Comparison of ENCODE assay signal across 8 cellular contexts in the genomic region with DNA sequence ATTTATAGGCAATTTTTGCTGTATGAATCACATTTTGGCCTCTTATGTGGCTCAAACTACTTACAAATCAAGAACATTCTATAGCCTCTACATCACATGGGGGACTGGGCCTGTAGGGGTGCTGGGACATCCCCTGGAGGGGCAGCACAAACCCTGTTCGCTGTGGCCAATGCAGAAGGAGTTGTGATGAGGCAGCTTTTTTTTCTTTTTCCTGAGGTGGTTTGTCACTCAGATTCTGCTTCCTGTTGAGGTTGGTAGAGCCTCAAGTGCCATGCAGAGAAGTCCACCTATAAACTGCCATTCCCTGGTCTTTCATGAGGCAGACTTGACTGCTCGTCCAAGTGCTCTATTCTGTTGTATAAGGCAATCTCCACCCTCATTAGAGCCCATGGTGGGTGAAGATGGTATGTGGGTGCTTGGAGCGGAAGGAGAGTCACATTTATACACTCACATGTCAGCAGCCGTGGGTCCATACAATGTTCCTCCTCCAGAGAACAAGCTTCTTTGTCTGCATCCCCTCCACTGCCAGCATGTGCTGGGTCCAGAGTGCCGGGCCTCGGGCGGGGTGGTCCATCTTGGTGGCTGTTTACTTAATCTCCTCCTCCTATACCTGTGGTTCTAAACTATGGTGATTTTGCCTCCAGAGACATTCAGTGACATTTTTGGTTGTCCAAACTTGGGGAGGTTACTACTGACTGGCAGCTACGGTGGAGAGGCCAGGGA.
DNase-seq lines count a peak whose midpoint lies in the region; ATAC-seq and TF ChIP-seq lines count a peak whose summit lies in the region.
"Had no signal": no experiment of that assay in that cellular context is flagged by ENCODE, and none has a peak within 500 bp of the region (broad histone marks: within the 10 kb centered on the region; RNA-seq: fewer than 3 reads in every experiment).

No MANE protein-coding gene starts in this region.

- peaks cover 91% of the 10 kb centered on the region for H3K27me3 ChIP-seq in WERI-Rb-1 (ENCODE audit: insufficient read depth, low read depth, severe bottlenecking)

- H3K27me3 Mint-ChIP-seq in HFFc6 (ENCODE audit: insufficient read depth) (peaks cover 45% of the 10 kb centered on the region), T-helper 17 cell (no peaks in the 10 kb centered on the region)
- peaks cover 39% of the 10 kb centered on the region for H3K27me3 Mint-ChIP-seq in activated naive CD4-positive, alpha-beta T cell treated with anti-CD3 and anti-CD28 coated beads, Interleukin-2, amount 10 ng/mL, durations not matched to agents 7 days and 5 days

- ATAC-seq in T-helper 17 cell (peak; percentile 91), HG02623 (IDR thresholded peaks at IDR 0.05; ENCODE audit: unreplicated experiment) (no peak)

- no peak overlapping the region for H3K4me3 ChIP-seq in WERI-Rb-1 (ENCODE audit: low read depth, low read length)

- H3K4me3 Mint-ChIP-seq in HFFc6: no peak overlapping the region
- peak overlapping the region; percentile 57 for H3K4me3 Mint-ChIP-seq in T-helper 17 cell
- no peak overlapping the region for H3K4me3 Mint-ChIP-seq in activated naive CD4-positive, alpha-beta T cell treated with anti-CD3 and anti-CD28 coated beads, Interleukin-2, amount 10 ng/mL, durations not matched to agents 7 days and 5 days
- H3K4me3 Mint-ChIP-seq: dendritic cell treated with granulocyte-macrophage colony-stimulating factor and Interleukin-4, amounts not matched to agents 40 ng/mL and 50 ng/mL, for 4 days had no signal

- DNase-seq in HFFc6 (peak; percentile 5), T-helper 17 cell (peak in 2 of 3 donors; percentile 15 to 28), NCI-H2081 treated with DMSO at 0.1 percent for 48 hours (lab: John Stamatoyannopoulos, UW) (no peak), WERI-Rb-1 (no peak)
- peak; percentile 41 for DNase-seq in activated naive CD4-positive, alpha-beta T cell treated with anti-CD3 and anti-CD28 coated beads, Interleukin-2, amount 10 ng/mL, durations not matched to agents 7 days and 5 days
- peak; percentile 26 to 34 for DNase-seq in stimulated activated CD8-positive, alpha-beta memory T cell treated with anti-CD3 and anti-CD28 coated beads, Interleukin-15, amount 100 ng/mL, for 4 hours (ENCODE audit: low read depth in 2 of 2)

- no peaks in the 10 kb centered on the region for H3K36me3 Mint-ChIP-seq in HFFc6 (ENCODE audit: low read depth)
- H3K36me3 Mint-ChIP-seq in T-helper 17 cell (ENCODE audit: low read depth): no peaks in the 10 kb centered on the region
- no peaks in the 10 kb centered on the region for H3K36me3 Mint-ChIP-seq in activated naive CD4-positive, alpha-beta T cell treated with anti-CD3 and anti-CD28 coated beads, Interleukin-2, amount 10 ng/mL, durations not matched to agents 7 days and 5 days

- H3K4me1 Mint-ChIP-seq in HFFc6 (ENCODE audit: low read depth) (peaks cover 6% of the 10 kb centered on the region; the same call in 1 of the 2 replicates), T-helper 17 cell (peaks cover 24% of the 10 kb centered on the region)
- H3K4me1 Mint-ChIP-seq in activated naive CD4-positive, alpha-beta T cell treated with anti-CD3 and anti-CD28 coated beads, Interleukin-2, amount 10 ng/mL, durations not matched to agents 7 days and 5 days: peaks cover 28% of the 10 kb centered on the region

- no peak overlapping the region for H3K27ac ChIP-seq in WERI-Rb-1

- H3K9me3 ChIP-seq in T-helper 17 cell (ENCODE audit: control insufficient read depth, low read length, poor library complexity, severe bottlenecking) (no peaks in the 10 kb centered on the region), WERI-Rb-1 (ENCODE audit: severe bottlenecking) (no peaks in the 10 kb centered on the region)

- TF ChIP-seq CTCF in HFFc6 (IDR thresholded peaks at IDR 0.05) (no peak), WERI-Rb-1 (IDR thresholded peaks at IDR 0.05; ENCODE audit: low read depth, low read length) (no peak)

- CTCF ChIA-PET in activated naive CD4-positive, alpha-beta T cell treated with anti-CD3 and anti-CD28 coated beads, Interleukin-2, amount 10 ng/mL, durations not matched to agents 7 days and 5 days (lab: Charles Lee): interaction anchor here (1.0 to 2.1 kb wide), 3 partner anchors 11 to 808 kb away, joined by 4 to 7 read pairs (median 6); no protein-coding TSS in a partner anchor

- no peaks in the 10 kb centered on the region for H3K9me3 Mint-ChIP-seq in HFFc6
- no peaks in the 10 kb centered on the region for H3K9me3 Mint-ChIP-seq in activated naive CD4-positive, alpha-beta T cell treated with anti-CD3 and anti-CD28 coated beads, Interleukin-2, amount 10 ng/mL, durations not matched to agents 7 days and 5 days
- H3K9me3 Mint-ChIP-seq: dendritic cell treated with granulocyte-macrophage colony-stimulating factor and Interleukin-4, amounts not matched to agents 40 ng/mL and 50 ng/mL, for 4 days had no signal

- no peak overlapping the region for H3K27ac Mint-ChIP-seq in HFFc6
- peak overlapping the region; percentile 94 for H3K27ac Mint-ChIP-seq in T-helper 17 cell
- H3K27ac Mint-ChIP-seq in activated naive CD4-positive, alpha-beta T cell treated with anti-CD3 and anti-CD28 coated beads, Interleukin-2, amount 10 ng/mL, durations not matched to agents 7 days and 5 days: no peak overlapping the region
- H3K27ac Mint-ChIP-seq: dendritic cell treated with granulocyte-macrophage colony-stimulating factor and Interleukin-4, amounts not matched to agents 40 ng/mL and 50 ng/mL, for 4 days had no signal

- no peaks in the 10 kb centered on the region for H3K36me3 ChIP-seq in WERI-Rb-1

Comparison
In these comparisons a context has a peak if more than half of its experiments do, and no peak if none do; other contexts are left out.
1. DNase-seq: peak in HFFc6 (single experiment), T-helper 17 cell (2 of 3), activated naive CD4-positive, alpha-beta T cell treated with anti-CD3 and anti-CD28 coated beads, Interleukin-2, amount 10 ng/mL, durations not matched to agents 7 days and 5 days (single experiment) and stimulated activated CD8-positive, alpha-beta memory T cell treated with anti-CD3 and anti-CD28 coated beads, Interleukin-15, amount 100 ng/mL, for 4 hours (2 of 2); none in NCI-H2081 treated with DMSO at 0.1 percent for 48 hours (single experiment) and WERI-Rb-1 (single experiment).